Comparison of ENCODE assay signal across 8 cellular contexts in genomic region chr4:77818667-77819408, GRCh38. TPM values are rescaled to one million over a fixed set of nuclear protein-coding genes. Genes with fewer than 3 reads are reported as not detected.
DNase-seq lines count a peak whose midpoint lies in the region; ATAC-seq and TF ChIP-seq lines count a peak whose summit lies in the region.

Gene CNOT6L, minus strand, starts transcription at chr4:77819368. Its CDS starts 60 bp downstream, at chr4:77819308.

- H3K79me2 ChIP-seq in ACC112 (ENCODE audit: control insufficient read depth, insufficient read depth, low read length, unreplicated experiment) = peaks cover 45% of the 10 kb centered on the region

- H3K27ac ChIP-seq in ACC112 (ENCODE audit: low read depth, low read length) (peak within 1 kb of the TSS; percentile 76), Panc1 (ENCODE audit: low read length) (peak within 1 kb of the TSS; percentile 83)

- CTCF ChIA-PET in Panc1 (lab: Charles Lee) = no interaction called here

- POLR2A ChIA-PET in Panc1 (lab: Charles Lee) = interaction anchor here (0.7 kb wide), 1 partner anchor 715 kb away, joined by 4 read pairs; no protein-coding TSS in a partner anchor

- intact Hi-C loops in Panc1 (cut with micrococcal nuclease; ENCODE audit: unreplicated experiment) = no loop called here

- ATAC-seq in GM18511 (IDR thresholded peaks at IDR 0.05; ENCODE audit: unreplicated experiment) (peak; percentile 28), HG03342 (IDR thresholded peaks at IDR 0.05; ENCODE audit: unreplicated experiment) (peak; percentile 27), Panc1 (peak; percentile 70), naive B cell (ENCODE audit: low read depth in 2 of 2) (peak; percentile 20 to 24)
- peak; percentile 34 for ATAC-seq in activated T-helper 17 cell treated with anti-CD3 and anti-CD28 coated beads, Interleukin-2, amount 50 U/mL, for 72 hours (replicated peaks)

- DNase-seq in Panc1 (ENCODE audit: low read depth, low spot score) = no peak
- peak; percentile 80 for DNase-seq in fibroblast of gingiva (ENCODE audit: low read depth)
- DNase-seq in naive B cell = peak; percentile 62
- DNase-seq in stimulated activated naive CD4-positive, alpha-beta T cell treated with Interleukin-2 at 50 U/mL for 16 hours (lab: John Stamatoyannopoulos, UW) = peak; percentile 53

- H3K4me3 Mint-ChIP-seq in activated T-helper 17 cell treated with anti-CD3 and anti-CD28 coated beads, Interleukin-2, amount 50 U/mL, for 72 hours = peak within 1 kb of the TSS; percentile 94
- H3K4me3 Mint-ChIP-seq in naive B cell = peak within 1 kb of the TSS; percentile 93 to 100 (median 99)

- H3K9me3 ChIP-seq in Panc1 (ENCODE audit: control insufficient read depth, insufficient read depth, low read depth, low read length) = no peaks in the 10 kb centered on the region

- in situ Hi-C loops in Panc1 (cut with HindIII; ENCODE audit: low pct_unique_long_range_greater_than_20kb, low sequenced_read_pairs) = no loop called here

- no TSS peak for BruUV-seq in Panc1 (replicated peaks; lab: Mats Ljungman, UMichigan)

- peak within 1 kb of the TSS; percentile 97 for H3K4me3 ChIP-seq in ACC112 (ENCODE audit: low read depth, low read length)
- H3K4me3 ChIP-seq in Panc1 (ENCODE audit: low read depth in 2 of 2, low read length in 2 of 2) = peak within 1 kb of the TSS; percentile 79 to 82

- H2AFZ ChIP-seq in ACC112 (ENCODE audit: low read length, unreplicated experiment) = peak within 1 kb of the TSS; percentile 95

- no peaks in the 10 kb centered on the region for H3K27me3 Mint-ChIP-seq in activated T-helper 17 cell treated with anti-CD3 and anti-CD28 coated beads, Interleukin-2, amount 50 U/mL, for 72 hours
- H3K27me3 Mint-ChIP-seq in naive B cell = no peaks in the 10 kb centered on the region

- peak within 1 kb of the TSS; percentile 98 for H3K27ac Mint-ChIP-seq in activated T-helper 17 cell treated with anti-CD3 and anti-CD28 coated beads, Interleukin-2, amount 50 U/mL, for 72 hours
- peak within 1 kb of the TSS; percentile 99 to 100 (median 100) for H3K27ac Mint-ChIP-seq in naive B cell

- no peaks in the 10 kb centered on the region for H3K9me3 Mint-ChIP-seq in activated T-helper 17 cell treated with anti-CD3 and anti-CD28 coated beads, Interleukin-2, amount 50 U/mL, for 72 hours
- peaks cover 0 to 4% (median 0%) of the 10 kb centered on the region in 7 donors for H3K9me3 Mint-ChIP-seq in naive B cell

- H3K27me3 ChIP-seq in ACC112 (ENCODE audit: insufficient read depth, low read length) = no peaks in the 10 kb centered on the region
- no peaks in the 10 kb centered on the region for H3K27me3 ChIP-seq in Panc1 (ENCODE audit: control insufficient read depth, insufficient read depth, low read length)

- peaks cover 22% of the 10 kb centered on the region for H3K4me1 Mint-ChIP-seq in activated T-helper 17 cell treated with anti-CD3 and anti-CD28 coated beads, Interleukin-2, amount 50 U/mL, for 72 hours
- peaks cover 42 to 62% (median 55%) of the 10 kb centered on the region in 3 donors for H3K4me1 Mint-ChIP-seq in naive B cell

- H3K36me3 ChIP-seq in ACC112 (ENCODE audit: insufficient read depth, low read length) (no peaks in the 10 kb centered on the region), Panc1 (ENCODE audit: control insufficient read depth, insufficient read depth, low read length) (no peaks in the 10 kb centered on the region; the same call in 1 of the 2 replicates)

- H3K36me3 Mint-ChIP-seq in activated T-helper 17 cell treated with anti-CD3 and anti-CD28 coated beads, Interleukin-2, amount 50 U/mL, for 72 hours (ENCODE audit: low read depth) = peaks cover 36% of the 10 kb centered on the region
- peaks cover 0 to 14% of the 10 kb centered on the region in 2 donors for H3K36me3 Mint-ChIP-seq in naive B cell

- TF ChIP-seq CTCF in Panc1 (IDR thresholded peaks at IDR 0.05) = no peak

- peaks cover 16% of the 10 kb centered on the region for H3K4me1 ChIP-seq in ACC112 (ENCODE audit: control insufficient read depth, insufficient read depth, low read length, unreplicated experiment)
- H3K4me1 ChIP-seq in Panc1 (ENCODE audit: control insufficient read depth, insufficient read depth, low read length) = peaks cover 13% of the 10 kb centered on the region

RNA-seq across cellular contexts. Expression of gene CNOT6L, which starts in this region (rescaled TPM):
- 18.3 TPM for total RNA-seq in Panc1 (2021; ENCODE audit: unreplicated experiment)
- 3.8 TPM for polyA plus RNA-seq in Panc1 (2012; ENCODE audit: insufficient read length)
- 10 to 100 TPM; 66.3 to 90.9 TPM for total RNA-seq in activated T-helper 17 cell treated with anti-CD3 and anti-CD28 coated beads, Interleukin-2, amount 50 U/mL, for 72 hours
- 10 to 100 TPM; 45.0 to 63.8 (median 53.0) TPM for polyA plus RNA-seq in naive B cell (ENCODE audit: low read depth in 6 of 6)
